ENCODE assay signal across 19 cellular contexts in the genomic region with DNA sequence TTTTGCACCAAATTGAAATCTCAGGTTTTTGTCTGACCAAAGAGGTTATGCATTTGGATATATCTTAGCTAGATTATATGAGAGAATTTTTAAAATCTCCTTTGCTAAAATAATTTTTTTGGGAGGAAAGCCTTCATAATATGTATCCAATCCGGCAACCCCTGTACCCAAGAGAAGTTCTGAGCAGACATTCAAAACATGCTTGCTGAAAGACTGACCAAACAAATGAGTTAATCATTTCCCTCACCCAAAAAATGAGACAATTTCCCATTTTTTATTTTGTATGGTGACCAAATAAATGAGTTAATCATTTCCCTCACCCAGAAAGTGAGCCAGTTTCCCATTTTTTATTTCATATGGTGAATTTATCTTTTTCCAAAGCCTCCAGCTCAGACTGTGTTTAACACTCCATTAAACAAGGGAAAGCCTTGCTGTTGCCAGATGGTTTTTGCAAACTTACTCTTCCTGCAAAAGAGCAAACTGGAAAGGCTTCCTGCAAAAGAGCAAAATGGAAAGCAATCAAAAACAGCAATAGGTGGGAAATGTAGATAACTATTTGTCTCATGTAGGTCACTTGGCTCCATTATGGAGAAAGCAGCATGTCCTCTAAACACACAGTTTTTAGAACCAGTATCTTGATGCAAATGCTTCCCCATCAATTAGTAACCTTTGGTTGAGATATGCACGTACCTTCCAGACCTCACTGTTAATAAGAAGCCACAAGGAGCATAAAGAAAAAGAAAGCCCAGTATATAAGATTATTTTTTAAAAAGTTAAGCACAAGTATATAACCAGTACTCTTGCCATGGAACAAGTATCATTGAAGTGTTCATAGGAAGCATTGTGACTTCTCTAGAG.
DNase-seq lines count a peak whose midpoint lies in the region; ATAC-seq and TF ChIP-seq lines count a peak whose summit lies in the region.
"Had no signal": no experiment of that assay in that cellular context is flagged by ENCODE, and none has a peak within 500 bp of the region (broad histone marks: within the 10 kb centered on the region; RNA-seq: fewer than 3 reads in every experiment).

No MANE protein-coding gene starts in this region.

- no peaks in the 10 kb centered on the region for H3K9me3 Mint-ChIP-seq in activated T-cell treated with anti-CD3 and anti-CD28 coated beads, Interleukin-2, amount 50 U/mL, for 4 hours
- H3K9me3 Mint-ChIP-seq in type B pancreatic cell = no peaks in the 10 kb centered on the region

- no peaks in the 10 kb centered on the region for H3K9me3 ChIP-seq in PC-3 (ENCODE audit: low read length)
- no peaks in the 10 kb centered on the region for H3K9me3 ChIP-seq in ascending aorta
- H3K9me3 ChIP-seq: heart right ventricle, thyroid gland had no signal

- DNase-seq in PC-3 (peak; percentile 13), type B pancreatic cell (ENCODE audit: extremely low spot score, unreplicated experiment) (no peak), ascending aorta (ENCODE audit: low spot score in 2 of 2) (no peak), G401 (ENCODE audit: low spot score) (no peak)
- no peak for DNase-seq in activated T-cell treated with anti-CD3 and anti-CD28 coated beads, Interleukin-2, amount 50 U/mL, for 4 hours
- DNase-seq: activated effector memory CD4-positive, alpha-beta T cell treated with anti-CD3 and anti-CD28 coated beads, Interleukin-2, amount 50 U/mL, for 16 hours; COR-L47; dermis blood vessel endothelial cell; heart right ventricle; midbrain; NCI-H2029 treated with DMSO at 0.1 percent for 48 hours; NCI-H526 treated with DMSO at 0.1 percent for 48 hours; thyroid gland had no signal

- no peaks in the 10 kb centered on the region for H3F3A ChIP-seq in PC-3 (ENCODE audit: low read length, unreplicated experiment)

- H4K20me1 ChIP-seq in PC-3 (ENCODE audit: low read length) = no peaks in the 10 kb centered on the region

- H3K27me3 ChIP-seq in PC-3 (ENCODE audit: low read length) (no peaks in the 10 kb centered on the region), ascending aorta (no peaks in the 10 kb centered on the region)
- H3K27me3 ChIP-seq: heart right ventricle, thyroid gland had no signal

- ATAC-seq in GM18511 (IDR thresholded peaks at IDR 0.05; ENCODE audit: unreplicated experiment) (peak; percentile 72), GM21390 (IDR thresholded peaks at IDR 0.05; ENCODE audit: unreplicated experiment) (peak; percentile 53), HG03060 (IDR thresholded peaks at IDR 0.05; ENCODE audit: low read depth, unreplicated experiment) (peak; percentile 63), PC-3 (peak; percentile 55)
- ATAC-seq in activated T-cell treated with anti-CD3 and anti-CD28 coated beads, Interleukin-2, amount 50 U/mL, for 4 hours = no peak
- ATAC-seq: heart right ventricle had no signal

- intact Hi-C loops in PC-3 (cut with micrococcal nuclease) (loop anchor here (5.0 kb wide), 1 partner anchor 33 kb away; no protein-coding TSS in a partner anchor), ascending aorta (cut with DNase I) (no loop called here)

- H3K4me3 ChIP-seq in PC-3 (ENCODE audit: low read length) (no peak overlapping the region), ascending aorta (no peak overlapping the region)
- H3K4me3 ChIP-seq: heart right ventricle, thyroid gland had no signal

- BruUV-seq in PC-3 (replicated peaks; lab: Mats Ljungman, UMichigan) = no TSS peak

- H3K79me2 ChIP-seq in PC-3 (ENCODE audit: low read length) = no peaks in the 10 kb centered on the region

- POLR2A ChIA-PET in PC-3 (lab: Charles Lee; ENCODE audit: unreplicated experiment) = no interaction called here

- no peak overlapping the region for H3K4me3 Mint-ChIP-seq in activated T-cell treated with anti-CD3 and anti-CD28 coated beads, Interleukin-2, amount 50 U/mL, for 4 hours
- no peak overlapping the region for H3K4me3 Mint-ChIP-seq in type B pancreatic cell
- H3K4me3 Mint-ChIP-seq: brain had no signal

- H3K36me3 Mint-ChIP-seq in activated T-cell treated with anti-CD3 and anti-CD28 coated beads, Interleukin-2, amount 50 U/mL, for 4 hours (ENCODE audit: insufficient read depth) = no peaks in the 10 kb centered on the region
- H3K36me3 Mint-ChIP-seq in type B pancreatic cell = no peaks in the 10 kb centered on the region
- H3K36me3 Mint-ChIP-seq: brain had no signal

- TF ChIP-seq CTCF in PC-3 (conservative IDR thresholded peaks at IDR 0.05; ENCODE audit: low read depth, low read length) = no peak
- no peak for TF ChIP-seq CTCF in type B pancreatic cell (conservative IDR thresholded peaks at IDR 0.05)
- no peak for TF ChIP-seq CTCF in ascending aorta (IDR thresholded peaks at IDR 0.05)

- H3K27ac Mint-ChIP-seq in type B pancreatic cell = no peak overlapping the region
- H3K27ac Mint-ChIP-seq: brain had no signal

- H3K9ac ChIP-seq in PC-3 (ENCODE audit: low read length) = no peak overlapping the region

- in situ Hi-C loops in G401 (cut with HindIII; ENCODE audit: low sequenced_read_pairs) = no loop called here

- no peak overlapping the region for H2AFZ ChIP-seq in PC-3 (ENCODE audit: low read length)

- H3K36me3 ChIP-seq in PC-3 (ENCODE audit: low read depth, low read length) (no peaks in the 10 kb centered on the region), ascending aorta (no peaks in the 10 kb centered on the region)
- H3K36me3 ChIP-seq: heart right ventricle, thyroid gland had no signal

- H3K4me2 ChIP-seq in PC-3 (ENCODE audit: low read length) = no peak overlapping the region

- no peaks in the 10 kb centered on the region for H3K27me3 Mint-ChIP-seq in activated T-cell treated with anti-CD3 and anti-CD28 coated beads, Interleukin-2, amount 50 U/mL, for 4 hours (ENCODE audit: low read depth)
- H3K27me3 Mint-ChIP-seq in type B pancreatic cell = no peaks in the 10 kb centered on the region
- H3K27me3 Mint-ChIP-seq: brain had no signal

- CTCF ChIA-PET in PC-3 (lab: Charles Lee) = no interaction called here

- H3K27ac ChIP-seq in PC-3 (ENCODE audit: low read length) = no peak overlapping the region
- no peak overlapping the region for H3K27ac ChIP-seq in ascending aorta
- H3K27ac ChIP-seq: heart right ventricle, RWPE1, thyroid gland, VCaP had no signal

- no peaks in the 10 kb centered on the region for H3K9me2 ChIP-seq in PC-3 (replicated peaks; ENCODE audit: low read length)

- no peaks in the 10 kb centered on the region for H3K4me1 Mint-ChIP-seq in activated T-cell treated with anti-CD3 and anti-CD28 coated beads, Interleukin-2, amount 50 U/mL, for 4 hours (ENCODE audit: low read depth)
- H3K4me1 Mint-ChIP-seq in type B pancreatic cell (ENCODE audit: unreplicated experiment) = peaks cover 4% of the 10 kb centered on the region
- H3K4me1 Mint-ChIP-seq: brain had no signal

- H3K4me1 ChIP-seq in PC-3 (ENCODE audit: insufficient read depth, low read length) (peaks cover 10% of the 10 kb centered on the region), ascending aorta (no peaks in the 10 kb centered on the region)
- H3K4me1 ChIP-seq: heart right ventricle, thyroid gland had no signal

Comparison
In these comparisons a context has a peak if more than half of its experiments do, and no peak if none do; other contexts are left out.
1. ATAC-seq: peak in GM18511 (single experiment), GM21390 (single experiment), HG03060 (single experiment) and PC-3 (single experiment); none in activated T-cell treated with anti-CD3 and anti-CD28 coated beads, Interleukin-2, amount 50 U/mL, for 4 hours (0 of 2).